Comparison of ENCODE assay signal across 17 cellular contexts in genomic region chr12:105157598-105157997, GRCh38. TPM values are rescaled to one million over a fixed set of nuclear protein-coding genes. Genes with fewer than 3 reads are reported as not detected.
DNase-seq lines count a peak whose midpoint lies in the region; ATAC-seq and TF ChIP-seq lines count a peak whose summit lies in the region.
"Had no signal": no experiment of that assay in that cellular context is flagged by ENCODE, and none has a peak within 500 bp of the region (broad histone marks: within the 10 kb centered on the region; RNA-seq: fewer than 3 reads in every experiment).

No MANE protein-coding gene starts in this region.

- no peaks in the 10 kb centered on the region for H3K27me3 Mint-ChIP-seq in activated T-cell treated with anti-CD3 and anti-CD28 coated beads, Interleukin-2, amount 50 U/mL, for 24 hours
- H3K27me3 Mint-ChIP-seq in chondrocyte (ENCODE audit: low read depth) (no peaks in the 10 kb centered on the region), naive B cell (no peaks in the 10 kb centered on the region)
- no peaks in the 10 kb centered on the region for H3K27me3 Mint-ChIP-seq in T-helper 2 cell treated with Interferon-gamma antibody and Interleukin-4, amounts not matched to agents 5 μg/mL and 100 μg/mL, for 36 hours (ENCODE audit: low read depth)
- H3K27me3 Mint-ChIP-seq: CD4-positive, alpha-beta memory T cell had no signal

- no peak for ATAC-seq in naive B cell (ENCODE audit: low read depth in 2 of 2)
- ATAC-seq: HCT116 had no signal

- no peaks in the 10 kb centered on the region for H3K9me3 Mint-ChIP-seq in activated T-cell treated with anti-CD3 and anti-CD28 coated beads, Interleukin-2, amount 50 U/mL, for 24 hours
- H3K9me3 Mint-ChIP-seq in chondrocyte (ENCODE audit: low read depth) (no peaks in the 10 kb centered on the region), naive B cell (no peaks in the 10 kb centered on the region)
- H3K9me3 Mint-ChIP-seq in T-helper 2 cell treated with Interferon-gamma antibody and Interleukin-4, amounts not matched to agents 5 μg/mL and 100 μg/mL, for 36 hours, result no peaks in the 10 kb centered on the region
- H3K9me3 Mint-ChIP-seq: CD4-positive, alpha-beta memory T cell had no signal

- DNase-seq in activated T-cell treated with anti-CD3 and anti-CD28 coated beads, Interleukin-2, amount 50 U/mL, for 24 hours, result no peak
- no peak for DNase-seq in activated T-cell treated with anti-CD3 and anti-CD28 coated beads for 4 hours
- no peak for DNase-seq in chondrocyte (ENCODE audit: low spot score)
- DNase-seq in naive B cell, result no peak
- no peak for DNase-seq in AG08395 (ENCODE audit: low spot score)
- no peak for DNase-seq in T-helper 2 cell treated with Interferon-gamma antibody and Interleukin-4, amounts not matched to agents 5 μg/mL and 100 μg/mL, for 36 hours (ENCODE audit: low spot score)
- no peak for DNase-seq in ACHN
- DNase-seq: C1 segment of cervical spinal cord; Calu3; CD4-positive, alpha-beta memory T cell; COR-L47; DMS53; DMS79 treated with DMSO at 0.1 percent for 48 hours; GF-D8; GOT3; H7 had no signal

- TF ChIP-seq CTCF in chondrocyte (IDR thresholded peaks at IDR 0.05), result no peak

- H3K36me3 Mint-ChIP-seq in activated T-cell treated with anti-CD3 and anti-CD28 coated beads, Interleukin-2, amount 50 U/mL, for 24 hours (ENCODE audit: low read depth), result peaks cover 80% of the 10 kb centered on the region
- H3K36me3 Mint-ChIP-seq in chondrocyte (ENCODE audit: low read depth) (peaks cover 35% of the 10 kb centered on the region), naive B cell (peaks cover 24 to 30% of the 10 kb centered on the region in 2 donors)
- peaks cover 48% of the 10 kb centered on the region for H3K36me3 Mint-ChIP-seq in T-helper 2 cell treated with Interferon-gamma antibody and Interleukin-4, amounts not matched to agents 5 μg/mL and 100 μg/mL, for 36 hours (ENCODE audit: low read depth)

- H3K27ac Mint-ChIP-seq in activated T-cell treated with anti-CD3 and anti-CD28 coated beads, Interleukin-2, amount 50 U/mL, for 24 hours, result peak overlapping the region; percentile 10
- H3K27ac Mint-ChIP-seq in chondrocyte (ENCODE audit: unreplicated experiment), result peak overlapping the region; percentile 32
- H3K27ac Mint-ChIP-seq in naive B cell, result peak overlapping the region in 5 of 6 donors; percentile 2 to 75 (median 22)
- H3K27ac Mint-ChIP-seq in T-helper 2 cell treated with Interferon-gamma antibody and Interleukin-4, amounts not matched to agents 5 μg/mL and 100 μg/mL, for 36 hours, result no peak overlapping the region

- H3K4me1 Mint-ChIP-seq in activated T-cell treated with anti-CD3 and anti-CD28 coated beads, Interleukin-2, amount 50 U/mL, for 24 hours (ENCODE audit: low read depth), result peaks cover 7% of the 10 kb centered on the region
- peaks cover 8% of the 10 kb centered on the region for H3K4me1 Mint-ChIP-seq in chondrocyte (ENCODE audit: low read depth)
- peaks cover 0 to 12% (median 6%) of the 10 kb centered on the region in 3 donors for H3K4me1 Mint-ChIP-seq in naive B cell
- H3K4me1 Mint-ChIP-seq in T-helper 2 cell treated with Interferon-gamma antibody and Interleukin-4, amounts not matched to agents 5 μg/mL and 100 μg/mL, for 36 hours (ENCODE audit: low read depth), result peaks cover 3% of the 10 kb centered on the region

- in situ Hi-C loops in ACHN (cut with HindIII; ENCODE audit: low pct_ligation_motif_present, low pct_unique_long_range_greater_than_20kb, low sequenced_read_pairs), result no loop called here

- H3K4me3 Mint-ChIP-seq in activated T-cell treated with anti-CD3 and anti-CD28 coated beads, Interleukin-2, amount 50 U/mL, for 24 hours, result no peak overlapping the region
- H3K4me3 Mint-ChIP-seq in chondrocyte (ENCODE audit: unreplicated experiment), result no peak overlapping the region
- H3K4me3 Mint-ChIP-seq in naive B cell, result no peak overlapping the region
- H3K4me3 Mint-ChIP-seq in T-helper 2 cell treated with Interferon-gamma antibody and Interleukin-4, amounts not matched to agents 5 μg/mL and 100 μg/mL, for 36 hours, result no peak overlapping the region
- H3K4me3 Mint-ChIP-seq: CD4-positive, alpha-beta memory T cell had no signal

RNA-seq across cellular contexts. Expression of gene WASHC4, which starts 50.1 kb away (rescaled TPM):
- 55.8 to 57.7 TPM (median 56.0 TPM) in 3 replicates for total RNA-seq in chondrocyte
- polyA plus RNA-seq in naive B cell (ENCODE audit: low read depth in 6 of 6), result 100 to 1,000 TPM in 4 of 6 donors, 10 to 100 TPM in 2; 84.7 to 131 (median 125) TPM
